ENCODE assay signal across 15 cellular contexts in the genomic region with DNA sequence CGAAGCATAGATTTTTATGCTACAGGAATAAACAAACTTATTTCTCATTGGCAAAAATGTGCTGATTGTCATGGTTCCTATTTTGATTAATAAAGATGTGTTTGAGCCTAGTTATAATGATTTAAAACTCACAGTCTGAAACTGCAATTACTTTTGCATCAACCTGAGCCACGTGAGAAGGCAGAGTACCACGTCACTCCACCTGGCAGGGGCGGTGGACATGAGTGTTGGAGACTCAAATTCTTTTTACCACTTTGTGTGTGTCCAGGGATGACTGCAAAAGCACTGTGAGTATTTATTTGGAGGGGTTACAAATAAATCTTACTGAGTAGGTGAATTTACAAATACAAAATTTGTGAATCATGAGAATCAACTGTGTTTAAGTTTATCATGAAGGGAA.
DNase-seq lines count a peak whose midpoint lies in the region; ATAC-seq lines count a peak whose summit lies in the region.
"Had no signal": no experiment of that assay in that cellular context is flagged by ENCODE, and none has a peak within 500 bp of the region (broad histone marks: within the 10 kb centered on the region; RNA-seq: fewer than 3 reads in every experiment).

No MANE protein-coding gene starts in this region.

- no peak for ATAC-seq in HG03196 (IDR thresholded peaks at IDR 0.05; ENCODE audit: unreplicated experiment)
- ATAC-seq: A549, GM23338 had no signal

- peak overlapping the region; percentile 30 for H3K4me2 ChIP-seq in skeletal muscle satellite cell (ENCODE audit: low read length)
- H3K4me2 ChIP-seq: A549, GM23338 had no signal

- no peaks in the 10 kb centered on the region for H3K9me3 ChIP-seq in SJCRH30 (replicated peaks)
- peaks cover 3% of the 10 kb centered on the region for H3K9me3 ChIP-seq in skeletal muscle satellite cell (replicated peaks; ENCODE audit: low read length)
- H3K9me3 ChIP-seq: A549, BLaER1 had no signal

- H3K27me3 ChIP-seq in SJCRH30 (no peaks in the 10 kb centered on the region), skeletal muscle satellite cell (ENCODE audit: control insufficient read depth, insufficient read depth, low read length) (no peaks in the 10 kb centered on the region)
- H3K27me3 ChIP-seq: BLaER1 had no signal

- H3K4me1 ChIP-seq in SJCRH30 (peaks cover 52% of the 10 kb centered on the region), skeletal muscle satellite cell (ENCODE audit: control insufficient read depth, insufficient read depth, low read length) (peaks cover 6% of the 10 kb centered on the region)
- H3K4me1 ChIP-seq: A549 had no signal

- H3K4me3 ChIP-seq in SJCRH30 (peak overlapping the region; percentile 13), skeletal muscle satellite cell (ENCODE audit: low read length) (no peak overlapping the region)
- H3K4me3 ChIP-seq: A549, BLaER1, GM23338 had no signal

- no peak overlapping the region for H3K9ac ChIP-seq in skeletal muscle satellite cell (ENCODE audit: low read depth, low read length)
- H3K9ac ChIP-seq: BLaER1 had no signal

- DNase-seq in DMS53 (lab: John Stamatoyannopoulos, UW) (peak; percentile 8), DMS53 treated with DMSO at 0.1 percent for 48 hours (lab: John Stamatoyannopoulos, UW; ENCODE audit: unreplicated experiment) (no peak), SJCRH30 (no peak), myocyte (ENCODE audit: low read depth) (peak; percentile 0), cerebellum (ENCODE audit: low spot score) (no peak)
- no peak for DNase-seq in stimulated activated CD4-positive, alpha-beta T cell treated with anti-CD3 and anti-CD28 coated beads, Interleukin-4, amount 100 ng/mL, for 24 hours
- DNase-seq: AML-193; CD4-positive, alpha-beta memory T cell; HCEC 1CT had no signal

- peak overlapping the region; percentile 96 for H3K27ac ChIP-seq in SJCRH30
- H3K27ac ChIP-seq: 22Rv1, A549, BLaER1 had no signal

- H3K36me3 ChIP-seq in SJCRH30: no peaks in the 10 kb centered on the region
- no peaks in the 10 kb centered on the region for H3K36me3 ChIP-seq in skeletal muscle satellite cell (ENCODE audit: insufficient read depth, low read length)
- H3K36me3 ChIP-seq: BLaER1 had no signal

Comparison
In these comparisons a context has a peak if more than half of its experiments do, and no peak if none do; other contexts are left out.
1. DNase-seq: peak in DMS53 (single experiment) and myocyte (single experiment); none in DMS53 treated with DMSO at 0.1 percent for 48 hours (single experiment), SJCRH30 (0 of 2), cerebellum (single experiment) and stimulated activated CD4-positive, alpha-beta T cell treated with anti-CD3 and anti-CD28 coated beads, Interleukin-4, amount 100 ng/mL, for 24 hours (single experiment).